Comparison of ENCODE assay signal across 1 cellular context in the genomic region with DNA sequence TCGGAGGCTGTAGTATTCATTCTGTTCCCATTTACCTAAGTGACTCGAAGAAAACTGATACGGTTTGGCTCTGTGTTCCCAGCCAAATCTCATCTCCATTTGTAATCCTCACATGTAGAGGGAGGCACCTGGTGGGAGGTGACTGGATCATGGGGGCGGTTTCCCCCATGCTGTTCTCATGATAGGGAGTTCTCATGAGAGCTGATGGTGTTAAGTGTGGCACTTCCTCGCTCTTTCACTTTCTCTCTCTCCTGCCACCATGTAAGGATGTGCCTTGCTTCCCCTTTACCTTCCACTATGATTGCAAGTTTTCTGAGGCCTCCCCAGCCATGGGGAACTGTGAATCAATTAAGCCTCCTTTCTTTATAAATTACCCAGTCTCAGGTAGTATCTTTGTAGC.
A peak's percentile ranks its signal among the peaks of the same experiment; 100 is the strongest.
TF ChIP-seq lines count a peak whose summit lies in the region.

No MANE protein-coding gene starts in this region.

TF ChIP-seq in GM12878, 131 proteins besides CTCF, POLR2A, EP300 and RAD21:
- no peak for TF ChIP-seq ZNF622 (IDR thresholded peaks at IDR 0.05)
- TF ChIP-seq MLLT1 (IDR thresholded peaks at IDR 0.05), result 0 out of 2 replicates have a peak, but pooled peaks have one; percentile 18
- peak; percentile 40; the same call in 1 of the 2 replicates for TF ChIP-seq SPI1 (IDR thresholded peaks at IDR 0.05; ENCODE audit: borderline replicate concordance, insufficient read depth, low read depth, low read length)
- TF ChIP-seq, protein P1, sequence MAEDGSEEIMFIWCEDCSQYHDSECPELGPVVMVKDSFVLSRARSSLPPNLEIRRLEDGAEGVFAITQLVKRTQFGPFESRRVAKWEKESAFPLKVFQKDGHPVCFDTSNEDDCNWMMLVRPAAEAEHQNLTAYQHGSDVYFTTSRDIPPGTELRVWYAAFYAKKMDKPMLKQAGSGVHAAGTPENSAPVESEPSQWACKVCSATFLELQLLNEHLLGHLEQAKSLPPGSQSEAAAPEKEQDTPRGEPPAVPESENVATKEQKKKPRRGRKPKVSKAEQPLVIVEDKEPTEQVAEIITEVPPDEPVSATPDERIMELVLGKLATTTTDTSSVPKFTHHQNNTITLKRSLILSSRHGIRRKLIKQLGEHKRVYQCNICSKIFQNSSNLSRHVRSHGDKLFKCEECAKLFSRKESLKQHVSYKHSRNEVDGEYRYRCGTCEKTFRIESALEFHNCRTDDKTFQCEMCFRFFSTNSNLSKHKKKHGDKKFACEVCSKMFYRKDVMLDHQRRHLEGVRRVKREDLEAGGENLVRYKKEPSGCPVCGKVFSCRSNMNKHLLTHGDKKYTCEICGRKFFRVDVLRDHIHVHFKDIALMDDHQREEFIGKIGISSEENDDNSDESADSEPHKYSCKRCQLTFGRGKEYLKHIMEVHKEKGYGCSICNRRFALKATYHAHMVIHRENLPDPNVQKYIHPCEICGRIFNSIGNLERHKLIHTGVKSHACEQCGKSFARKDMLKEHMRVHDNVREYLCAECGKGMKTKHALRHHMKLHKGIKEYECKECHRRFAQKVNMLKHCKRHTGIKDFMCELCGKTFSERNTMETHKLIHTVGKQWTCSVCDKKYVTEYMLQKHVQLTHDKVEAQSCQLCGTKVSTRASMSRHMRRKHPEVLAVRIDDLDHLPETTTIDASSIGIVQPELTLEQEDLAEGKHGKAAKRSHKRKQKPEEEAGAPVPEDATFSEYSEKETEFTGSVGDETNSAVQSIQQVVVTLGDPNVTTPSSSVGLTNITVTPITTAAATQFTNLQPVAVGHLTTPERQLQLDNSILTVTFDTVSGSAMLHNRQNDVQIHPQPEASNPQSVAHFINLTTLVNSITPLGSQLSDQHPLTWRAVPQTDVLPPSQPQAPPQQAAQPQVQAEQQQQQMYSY (CRISPR knock-in tag; IDR thresholded peaks at IDR 0.05), result no peak
- no peak for TF ChIP-seq IKZF1 (conservative IDR thresholded peaks at IDR 0.05)
- TF ChIP-seq STAT3 (IDR thresholded peaks at IDR 0.05; ENCODE audit: low read depth, low read length), result no peak
TF ChIP-seq in GM12878: peak in this region for 2.
